Comparison of ENCODE assay signal across 8 cellular contexts in the genomic region with DNA sequence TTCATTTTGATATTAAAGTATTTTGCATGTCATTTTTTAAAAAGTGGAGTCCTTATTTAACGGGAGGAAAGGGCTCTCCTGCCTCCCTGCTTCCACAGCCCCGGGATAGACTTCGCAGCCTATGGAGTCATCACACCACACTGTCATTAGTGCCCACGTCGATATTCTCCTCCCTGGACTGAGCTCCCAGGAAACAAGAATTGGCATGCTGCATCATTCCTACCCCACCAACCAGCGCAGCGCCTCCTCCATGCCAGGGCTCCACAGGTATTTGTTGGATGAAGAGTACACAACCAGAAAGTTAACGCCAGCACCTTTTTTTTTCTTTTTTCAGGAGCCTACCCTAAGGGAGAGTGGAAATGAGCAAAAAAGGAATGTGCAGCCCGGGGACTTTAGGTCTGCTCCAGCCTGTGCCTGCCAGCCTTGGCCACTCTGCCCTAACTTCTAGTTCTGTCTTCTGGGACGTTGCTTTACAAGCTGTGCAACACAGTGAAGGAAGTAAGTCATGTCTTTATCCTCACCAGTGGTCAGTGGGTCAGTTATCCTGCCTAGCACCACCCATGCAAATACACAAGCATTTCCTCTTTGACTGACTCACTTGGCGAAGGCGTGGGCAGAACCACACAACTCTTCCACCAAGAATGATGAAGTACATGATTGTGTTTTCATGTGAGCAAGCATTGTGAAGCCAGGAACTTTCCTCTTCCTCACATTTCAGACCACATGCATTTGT.
DNase-seq lines count a peak whose midpoint lies in the region; ATAC-seq, FAIRE-seq and TF ChIP-seq lines count a peak whose summit lies in the region.

No MANE protein-coding gene starts in this region.

- FAIRE-seq in GM12891 (lab: Jason Lieb, UNC) = peak; percentile 88

- H3K27ac Mint-ChIP-seq in mesothelial cell of epicardium = no peak overlapping the region

- H3K9me3 ChIP-seq in adipocyte (ENCODE audit: control insufficient read depth, low read length) (no peaks in the 10 kb centered on the region), lung (ENCODE audit: control insufficient read depth in 2 of 2, insufficient read depth in 1 of 2, low read length in 1 of 2) (peaks cover 0 to 5% of the 10 kb centered on the region in 2 donors)

- no peaks in the 10 kb centered on the region for H3K9me3 Mint-ChIP-seq in mesothelial cell of epicardium

- H3K4me3 ChIP-seq in adipocyte (ENCODE audit: low read length) (peak overlapping the region; percentile 38), lung (no peak overlapping the region)

- H3K4me1 Mint-ChIP-seq in mesothelial cell of epicardium = no peaks in the 10 kb centered on the region

- no peak overlapping the region for H3K9ac ChIP-seq in adipocyte (ENCODE audit: low read length)

- 68 to 78% methylated on average over 12 of the region's 12 CpGs for WGBS in lung, 2 donors

- ATAC-seq in HG03045 (IDR thresholded peaks at IDR 0.05; ENCODE audit: unreplicated experiment) (peak; percentile 55), lung (ENCODE audit: insufficient read depth, low FRiP score) (peak; percentile 59)

- DNase-seq in GM12891 (ENCODE audit: insufficient read length, low spot score) (no peak), adipocyte (ENCODE audit: low read depth) (peak; percentile 77), lung (ENCODE audit: low spot score) (no peak), SK-N-DZ (ENCODE audit: low spot score) (no peak), mesothelial cell of epicardium (ENCODE audit: low spot score in 2 of 2, unreplicated experiment in 2 of 2) (no peak), cerebellar nuclear complex (lab: John Stamatoyannopoulos, UW) (no peak), cortex of kidney (lab: John Stamatoyannopoulos, UW) (no peak)

- no peak for TF ChIP-seq CTCF in lung (IDR thresholded peaks at IDR 0.05; ENCODE audit: control extremely low read depth, extremely low read depth)
- no peak for TF ChIP-seq CTCF in mesothelial cell of epicardium (IDR thresholded peaks at IDR 0.05; ENCODE audit: unreplicated experiment)

- no peaks in the 10 kb centered on the region for H3K36me3 Mint-ChIP-seq in mesothelial cell of epicardium

- no peaks in the 10 kb centered on the region for H3K36me3 ChIP-seq in adipocyte (ENCODE audit: control insufficient read depth, insufficient read depth, low read length, severe bottlenecking)
- no peaks in the 10 kb centered on the region for H3K36me3 ChIP-seq in lung (ENCODE audit: control insufficient read depth in 2 of 2, insufficient read depth in 2 of 2, low read length in 2 of 2)

- peaks cover 18% of the 10 kb centered on the region for H3K4me1 ChIP-seq in adipocyte (ENCODE audit: control insufficient read depth, insufficient read depth, low read length)
- H3K4me1 ChIP-seq in lung (ENCODE audit: control insufficient read depth in 2 of 2, insufficient read depth in 2 of 2, low read length in 2 of 2) = no peaks in the 10 kb centered on the region

- H3K27me3 Mint-ChIP-seq in mesothelial cell of epicardium (ENCODE audit: low read depth) = peaks cover 27% of the 10 kb centered on the region

- TF ChIP-seq POLR2A in GM12891 (IDR thresholded peaks at IDR 0.05; ENCODE audit: low read depth, low read length) = no peak

- no peak overlapping the region for H3K27ac ChIP-seq in lung (ENCODE audit: low read depth in 1 of 2, low read length in 1 of 2)

- H3K27me3 ChIP-seq in adipocyte (replicated peaks; ENCODE audit: control insufficient read depth, insufficient read depth, low read length) = no peaks in the 10 kb centered on the region
- no peaks in the 10 kb centered on the region for H3K27me3 ChIP-seq in lung (ENCODE audit: control insufficient read depth, insufficient read depth)

- no peak overlapping the region for H3K4me3 Mint-ChIP-seq in mesothelial cell of epicardium

TF ChIP-seq in GM12891, 5 proteins besides CTCF, POLR2A, EP300 and RAD21:
- no peak for TF ChIP-seq POLR2AphosphoS5 (IDR thresholded peaks at IDR 0.05; ENCODE audit: low read depth, low read length)
- peak; percentile 73 for TF ChIP-seq SPI1 (IDR thresholded peaks at IDR 0.05; ENCODE audit: low read depth, low read length)
- TF ChIP-seq POU2F2 (IDR thresholded peaks at IDR 0.05; ENCODE audit: low read depth, low read length) = peak; percentile 90
